ENCODE assay signal across 27 cellular contexts in the genomic region with DNA sequence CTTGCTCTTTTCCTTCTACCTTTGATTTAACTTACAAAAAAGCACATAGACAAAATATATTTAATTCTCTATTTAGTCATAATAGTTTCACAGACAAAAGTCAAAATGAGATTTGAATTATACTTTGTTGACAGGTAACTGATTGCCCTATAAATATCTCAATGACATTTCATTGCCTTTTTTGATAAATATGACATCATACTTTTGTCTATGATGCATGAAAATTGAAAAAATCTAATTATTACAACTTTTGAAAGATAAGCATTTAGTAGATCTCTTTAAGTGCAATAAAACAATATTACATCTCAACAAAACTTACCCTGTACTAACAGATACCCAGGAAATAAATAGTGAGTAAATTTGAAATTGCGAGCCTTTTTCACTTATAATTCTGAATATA.
A peak's percentile ranks its signal among the peaks of the same experiment; 100 is the strongest.
DNase-seq lines count a peak whose midpoint lies in the region; ATAC-seq, FAIRE-seq and TF ChIP-seq lines count a peak whose summit lies in the region.
"Had no signal": no experiment of that assay in that cellular context is flagged by ENCODE, and none has a peak within 500 bp of the region (broad histone marks: within the 10 kb centered on the region; RNA-seq: fewer than 3 reads in every experiment).

No MANE protein-coding gene starts in this region.

- no peaks in the 10 kb centered on the region for H3K9me3 ChIP-seq in HEK293 (ENCODE audit: control insufficient read depth, insufficient read depth, low read depth, low read length)
- H3K9me3 ChIP-seq in SK-N-MC (ENCODE audit: low read depth, low read length): no peaks in the 10 kb centered on the region
- no peaks in the 10 kb centered on the region for H3K9me3 ChIP-seq in K562 (replicated peaks; ENCODE audit: control insufficient read depth, insufficient read depth, low read depth, low read length)
- no peaks in the 10 kb centered on the region for H3K9me3 ChIP-seq in esophagus muscularis mucosa
- H3K9me3 ChIP-seq: BE2C, BLaER1 had no signal

- no peak for FAIRE-seq in K562 (lab: Jason Lieb, UNC)
- FAIRE-seq in frontal cortex (lab: Jason Lieb, UNC): peak; percentile 23
- FAIRE-seq: A204.1, GM12892, GM19239 had no signal

- H3K27me3 ChIP-seq in K562 (ENCODE audit: control insufficient read depth in 2 of 2, insufficient read depth in 2 of 2, low read length in 2 of 2): no peaks in the 10 kb centered on the region
- H3K27me3 ChIP-seq in esophagus muscularis mucosa: no peaks in the 10 kb centered on the region
- H3K27me3 ChIP-seq: BLaER1 had no signal

- H3K79me2 ChIP-seq in K562 (ENCODE audit: control insufficient read depth, insufficient read depth, low read length): no peaks in the 10 kb centered on the region

- no TSS peak for BruUV-seq in K562 (replicated peaks; lab: Mats Ljungman, UMichigan)

- TF ChIP-seq EP300 in K562 (IDR thresholded peaks at IDR 0.05; ENCODE audit: low read length) (no peak), esophagus muscularis mucosa (IDR thresholded peaks at IDR 0.05) (no peak)

- no peaks in the 10 kb centered on the region for H4K20me1 ChIP-seq in K562 (replicated peaks; ENCODE audit: control insufficient read depth, insufficient read depth, low read length)
- H4K20me1 ChIP-seq: BLaER1 had no signal

- H3K9me1 ChIP-seq in K562 (ENCODE audit: control insufficient read depth, insufficient read depth, low read length): no peaks in the 10 kb centered on the region

- CTCF ChIA-PET in HEK293 (lab: Yijun Ruan, JAX) (interaction anchor here (0.6 to 1.0 kb wide), 2 partner anchors 12 to 157 kb away, joined by 3 read pairs; no protein-coding TSS in a partner anchor), K562 (lab: Yijun Ruan, JAX; ENCODE audit: low intra/inter-chr PET ratio) (no interaction called here)

- H3K4me3 ChIP-seq in HEK293 (ENCODE audit: low read depth, low read length) (no peak overlapping the region), SK-N-MC (no peak overlapping the region), K562 (no peak overlapping the region), esophagus muscularis mucosa (no peak overlapping the region)
- H3K4me3 ChIP-seq: BLaER1 had no signal

- ATAC-seq in K562: no peak

- TF ChIP-seq RAD21 in K562 (CRISPR knock-in tag; conservative IDR thresholded peaks at IDR 0.05 in 1 of 2, IDR thresholded peaks at IDR 0.05 in 1 of 2): no peak

- in situ Hi-C loops in K562 (cut with MboI): no loop called here

- TF ChIP-seq POLR2A in K562 (conservative IDR thresholded peaks at IDR 0.05) (no peak), esophagus muscularis mucosa (IDR thresholded peaks at IDR 0.05; ENCODE audit: low read depth) (no peak)

- H3K4me2 ChIP-seq in K562 (ENCODE audit: insufficient read depth, low read length): no peak overlapping the region
- H3K4me2 ChIP-seq: BLaER1 had no signal

- H3K27ac ChIP-seq in HEK293 (ENCODE audit: extremely low read depth, low read depth, low read length) (no peak overlapping the region), SK-N-MC (peak overlapping the region; percentile 84), K562 (ENCODE audit: extremely low read depth, low read depth, low read length) (no peak overlapping the region), esophagus muscularis mucosa (replicated peaks in 1 of 4) (no peak overlapping the region)
- H3K27ac ChIP-seq: BLaER1 had no signal

- DNase-seq in SK-N-MC (ENCODE audit: low read depth, low spot score) (no peak), K562 (ENCODE audit: extremely low read depth in 1 of 4, low spot score in 3 of 4) (no peak), frontal cortex (ENCODE audit: low spot score in 2 of 2) (no peak), esophagus muscularis mucosa (ENCODE audit: extremely low spot score) (no peak), NCI-H510A treated with DMSO at 0.1 percent for 48 hours (lab: John Stamatoyannopoulos, UW) (no peak), epidermal melanocyte (ENCODE audit: insufficient read length, low spot score) (no peak)
- DNase-seq in activated T-cell treated with anti-CD3 and anti-CD28 coated beads, Interleukin-2, amount 50 U/mL, for 1 hour: no peak
- DNase-seq: 8988T; ACHN; BE2C; C1 segment of cervical spinal cord; CD4-positive, alpha-beta memory T cell; CD4-positive, CD25-positive, alpha-beta regulatory T cell; CD8-positive, alpha-beta memory T cell; COR-L47; DMS 273 treated with DMSO at 0.1 percent for 48 hours; DMS153; DMS53; DMS79; DND-41; EL; GDM1 had no signal

- H3K4me1 ChIP-seq in HEK293 (ENCODE audit: control insufficient read depth, insufficient read depth, low read length): no peaks in the 10 kb centered on the region; the same call in 1 of the 2 replicates
- no peaks in the 10 kb centered on the region for H3K4me1 ChIP-seq in K562 (replicated peaks in 1 of 2; ENCODE audit: control insufficient read depth in 2 of 2, insufficient read depth in 2 of 2, low read length in 2 of 2)
- H3K4me1 ChIP-seq in esophagus muscularis mucosa: peaks cover 0 to 7% (median 4%) of the 10 kb centered on the region in 4 donors
- H3K4me1 ChIP-seq: BE2C, BLaER1 had no signal

- H2AFZ ChIP-seq in K562 (ENCODE audit: low read depth, low read length): no peak overlapping the region

- H3K36me3 ChIP-seq in HEK293 (ENCODE audit: control insufficient read depth in 2 of 2, insufficient read depth in 1 of 2, low read length in 2 of 2) (no peaks in the 10 kb centered on the region), SK-N-MC (ENCODE audit: insufficient read depth, low read length) (no peaks in the 10 kb centered on the region), K562 (ENCODE audit: control insufficient read depth, insufficient read depth, low read length) (no peaks in the 10 kb centered on the region), esophagus muscularis mucosa (no peaks in the 10 kb centered on the region)
- H3K36me3 ChIP-seq: BE2C, BLaER1 had no signal

- POLR2A ChIA-PET in HEK293 (lab: Yijun Ruan, JAX) (no interaction called here), K562 (lab: Yijun Ruan, JAX) (no interaction called here)

- TF ChIP-seq CTCF in HEK293 (tag by site-specific recombination; IDR thresholded peaks at IDR 0.05) (no peak), K562 (IDR thresholded peaks at IDR 0.05 in 2 of 3, conservative IDR thresholded peaks at IDR 0.05 in 1 of 3; ENCODE audit: insufficient read depth in 2 of 3, low read depth in 1 of 3, low read length in 3 of 3) (no peak), esophagus muscularis mucosa (IDR thresholded peaks at IDR 0.05) (no peak)

- H3K9ac ChIP-seq in SK-N-MC (ENCODE audit: insufficient read length) (peak overlapping the region; percentile 40), K562 (ENCODE audit: insufficient read depth in 1 of 2, low read depth in 2 of 2, low read length in 2 of 2) (no peak overlapping the region)
- H3K9ac ChIP-seq: BLaER1 had no signal

- intact Hi-C loops in K562 (cut with micrococcal nuclease) (loop anchor here (5.0 kb wide), 1 partner anchor 146 kb away; a partner anchor contains a TSS), esophagus muscularis mucosa (cut with DNase I) (loop anchor here (5.0 to 10.0 kb wide), 4 partner anchors 46 to 509 kb away; a partner anchor contains a TSS)

- 0% methylated on average over 1 of the region's 1 CpG for WGBS in K562 (ENCODE audit: insufficient coverage, low coverage, missing lambda C conversion rate)
- WGBS in esophagus muscularis mucosa: 98% methylated on average over 1 of the region's 1 CpG

TF ChIP-seq in HEK293, 187 proteins besides CTCF, POLR2A, EP300 and RAD21 (continues in another document):
- TF ChIP-seq, protein P1, sequence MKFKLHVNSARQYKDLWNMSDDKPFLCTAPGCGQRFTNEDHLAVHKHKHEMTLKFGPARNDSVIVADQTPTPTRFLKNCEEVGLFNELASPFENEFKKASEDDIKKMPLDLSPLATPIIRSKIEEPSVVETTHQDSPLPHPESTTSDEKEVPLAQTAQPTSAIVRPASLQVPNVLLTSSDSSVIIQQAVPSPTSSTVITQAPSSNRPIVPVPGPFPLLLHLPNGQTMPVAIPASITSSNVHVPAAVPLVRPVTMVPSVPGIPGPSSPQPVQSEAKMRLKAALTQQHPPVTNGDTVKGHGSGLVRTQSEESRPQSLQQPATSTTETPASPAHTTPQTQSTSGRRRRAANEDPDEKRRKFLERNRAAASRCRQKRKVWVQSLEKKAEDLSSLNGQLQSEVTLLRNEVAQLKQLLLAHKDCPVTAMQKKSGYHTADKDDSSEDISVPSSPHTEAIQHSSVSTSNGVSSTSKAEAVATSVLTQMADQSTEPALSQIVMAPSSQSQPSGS (tag by site-specific recombination; IDR thresholded peaks at IDR 0.05; ENCODE audit: low read depth): peak; percentile 89
- TF ChIP-seq ZNF423 (tag by site-specific recombination; IDR thresholded peaks at IDR 0.05): no peak

TF ChIP-seq in K562, 482 proteins besides CTCF, POLR2A, EP300 and RAD21:
- TF ChIP-seq, protein P2, sequence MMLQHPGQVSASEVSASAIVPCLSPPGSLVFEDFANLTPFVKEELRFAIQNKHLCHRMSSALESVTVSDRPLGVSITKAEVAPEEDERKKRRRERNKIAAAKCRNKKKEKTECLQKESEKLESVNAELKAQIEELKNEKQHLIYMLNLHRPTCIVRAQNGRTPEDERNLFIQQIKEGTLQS (IDR thresholded peaks at IDR 0.05): peak; percentile 24; the same call in 1 of the 2 replicates
- TF ChIP-seq, protein P2 (CRISPR knock-in tag; conservative IDR thresholded peaks at IDR 0.05): no peak
- no peak for TF ChIP-seq CHD1 (IDR thresholded peaks at IDR 0.05; ENCODE audit: low read length)
